ENCODE assay signal across 8 cellular contexts in the genomic region with DNA sequence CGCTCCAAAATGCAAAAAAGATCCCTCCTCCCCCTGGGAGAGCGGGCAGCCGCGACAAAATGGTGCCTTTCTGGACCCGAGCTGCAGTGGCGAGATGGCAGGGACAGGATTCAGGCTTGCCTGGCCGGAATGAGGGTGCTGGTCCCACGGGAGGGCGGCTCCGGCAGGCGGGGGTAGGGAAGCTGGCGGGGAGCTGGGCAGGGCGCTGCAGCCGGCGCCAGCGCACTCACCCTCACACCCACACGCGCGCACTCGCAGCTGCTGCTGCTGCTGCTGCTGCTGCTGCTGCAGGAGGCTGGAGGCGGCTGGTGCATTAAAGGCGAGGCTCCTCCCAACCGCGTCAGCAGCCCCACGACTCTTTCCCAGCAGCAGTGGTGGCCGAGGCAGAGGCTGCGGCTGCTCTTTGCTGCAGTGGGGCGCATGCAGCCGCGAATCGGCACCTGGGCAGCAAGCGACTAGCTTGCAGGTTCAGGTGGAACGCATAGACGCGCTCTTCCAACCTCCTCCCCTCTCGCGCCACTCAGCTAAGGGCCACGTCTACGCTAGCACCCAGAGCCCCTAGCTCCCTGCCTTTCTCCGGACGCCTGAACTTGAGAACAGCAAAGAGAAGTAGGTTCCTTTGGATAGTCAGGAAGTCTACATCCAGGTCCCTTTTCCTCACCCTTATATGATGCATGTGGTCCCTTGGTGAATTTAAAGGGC. TPM values are rescaled to one million over a fixed set of nuclear protein-coding genes. Genes with fewer than 3 reads are reported as not detected.
A peak's percentile ranks its signal among the peaks of the same experiment; 100 is the strongest.
DNase-seq lines count a peak whose midpoint lies in the region; ATAC-seq, FAIRE-seq and TF ChIP-seq lines count a peak whose summit lies in the region.

A gene (minus strand): TSS at position 287 of the 702 bp plus-strand sequence.

- H2AFZ ChIP-seq in SU-DHL-6 (ENCODE audit: low read depth, low read length, severe bottlenecking) (no peak within 1 kb of the TSS), astrocyte (ENCODE audit: low read depth, low read length) (peak within 1 kb of the TSS; percentile 94)

- ATAC-seq in HG03135 (IDR thresholded peaks at IDR 0.05; ENCODE audit: unreplicated experiment) = peak; percentile 44
- ATAC-seq in GM21360 (IDR thresholded peaks at IDR 0.05; ENCODE audit: unreplicated experiment) = no peak

- H3K36me3 ChIP-seq in SU-DHL-6 (ENCODE audit: low read length) = no peaks in the 10 kb centered on the region
- H3K36me3 ChIP-seq in astrocyte (ENCODE audit: insufficient read depth, low read length) = no peaks in the 10 kb centered on the region
- no peaks in the 10 kb centered on the region for H3K36me3 ChIP-seq in iPS DF 6.9 (ENCODE audit: control insufficient read depth, insufficient read depth, low read length)
- no peaks in the 10 kb centered on the region for H3K36me3 ChIP-seq in rectal smooth muscle tissue (ENCODE audit: control insufficient read depth, insufficient read depth, low read length)

- no peaks in the 10 kb centered on the region for H3F3A ChIP-seq in SU-DHL-6 (ENCODE audit: insufficient read depth)

- DNase-seq in D721Med (ENCODE audit: insufficient read length, low spot score) (peak; percentile 35), astrocyte (ENCODE audit: low read depth) (peak; percentile 70), iPS DF 6.9 (ENCODE audit: low read depth, low spot score) (no peak), GM12891 (ENCODE audit: insufficient read length, low spot score) (no peak)

- WGBS in iPS DF 6.9 (ENCODE audit: insufficient coverage, insufficient read length) = no CpG with 5 or more reads among the region's 41 CpGs

- H3K4me3 Mint-ChIP-seq in astrocyte (ENCODE audit: unreplicated experiment) = peak within 1 kb of the TSS; percentile 92

- H3K9ac ChIP-seq in SU-DHL-6 (ENCODE audit: low read length) (no peak within 1 kb of the TSS), astrocyte (ENCODE audit: low read length) (peak within 1 kb of the TSS; percentile 66), rectal smooth muscle tissue (ENCODE audit: low read length) (no peak within 1 kb of the TSS)

- H3K4me1 ChIP-seq in astrocyte (ENCODE audit: insufficient read depth, low read length) (peaks cover 8% of the 10 kb centered on the region), iPS DF 6.9 (ENCODE audit: control insufficient read depth, insufficient read depth, low read length) (no peaks in the 10 kb centered on the region), rectal smooth muscle tissue (ENCODE audit: control insufficient read depth, insufficient read depth, low read length) (no peaks in the 10 kb centered on the region)

- TF ChIP-seq POLR2A in GM12891 (IDR thresholded peaks at IDR 0.05; ENCODE audit: low read depth, low read length) = no peak

- H3K27me3 ChIP-seq in SU-DHL-6 (ENCODE audit: low read length) (no peaks in the 10 kb centered on the region), astrocyte (ENCODE audit: insufficient read depth, low read length) (peaks cover 8% of the 10 kb centered on the region), iPS DF 6.9 (ENCODE audit: control insufficient read depth, insufficient read depth, low read length) (peaks cover 6% of the 10 kb centered on the region; the same call in 1 of the 2 replicates), rectal smooth muscle tissue (ENCODE audit: control insufficient read depth, insufficient read depth, low read length) (peaks cover 3% of the 10 kb centered on the region)

- no peaks in the 10 kb centered on the region for H3K79me2 ChIP-seq in SU-DHL-6 (ENCODE audit: insufficient read depth, low read length)
- no peaks in the 10 kb centered on the region for H3K79me2 ChIP-seq in astrocyte (ENCODE audit: insufficient read depth, low read length)

- no peaks in the 10 kb centered on the region for H3K9me2 ChIP-seq in SU-DHL-6 (replicated peaks; ENCODE audit: insufficient read depth, low read length)

- H4K20me1 ChIP-seq in SU-DHL-6 (ENCODE audit: low read depth, low read length) (no peaks in the 10 kb centered on the region), astrocyte (ENCODE audit: insufficient read depth, low read length) (no peaks in the 10 kb centered on the region)

- H3K9me3 ChIP-seq in SU-DHL-6 (ENCODE audit: insufficient read depth, low read length) = no peaks in the 10 kb centered on the region
- no peaks in the 10 kb centered on the region for H3K9me3 ChIP-seq in astrocyte (ENCODE audit: insufficient read depth, low read depth, low read length)
- H3K9me3 ChIP-seq in iPS DF 6.9 (ENCODE audit: control insufficient read depth, insufficient read depth, low read length) = no peaks in the 10 kb centered on the region

- H3K4me2 ChIP-seq in SU-DHL-6 (ENCODE audit: low read depth, low read length, poor library complexity, severe bottlenecking) (peak within 1 kb of the TSS; percentile 27), astrocyte (ENCODE audit: low read length) (peak within 1 kb of the TSS; percentile 94)

- TF ChIP-seq CTCF in D721Med (IDR thresholded peaks at IDR 0.05; ENCODE audit: insufficient read depth, missing control alignments) (no peak), SU-DHL-6 (IDR thresholded peaks at IDR 0.05; ENCODE audit: insufficient read depth, low read length, poor library complexity, severe bottlenecking) (no peak), astrocyte (IDR thresholded peaks at IDR 0.05; ENCODE audit: insufficient read depth, low read depth, low read length) (no peak)

- no peak for FAIRE-seq in D721Med (lab: Jason Lieb, UNC)
- FAIRE-seq in astrocyte (lab: Jason Lieb, UNC) = no peak
- FAIRE-seq in GM12891 (lab: Jason Lieb, UNC) = no peak

- no peak within 1 kb of the TSS for H3K4me3 ChIP-seq in SU-DHL-6 (ENCODE audit: insufficient read depth, low read length, poor library complexity, severe bottlenecking)
- peak within 1 kb of the TSS; percentile 77 for H3K4me3 ChIP-seq in astrocyte (ENCODE audit: insufficient read depth, low read depth, low read length)
- H3K4me3 ChIP-seq in iPS DF 6.9 (ENCODE audit: low read length) = peak within 1 kb of the TSS; percentile 89
- H3K4me3 ChIP-seq in rectal smooth muscle tissue (ENCODE audit: low read length) = peak within 1 kb of the TSS; percentile 70

- H3K27ac ChIP-seq in SU-DHL-6 (ENCODE audit: low read depth, low read length) (no peak within 1 kb of the TSS), astrocyte (ENCODE audit: low read depth, low read length) (no peak within 1 kb of the TSS), iPS DF 6.9 (ENCODE audit: low read length) (no peak within 1 kb of the TSS), rectal smooth muscle tissue (ENCODE audit: low read depth, low read length) (no peak within 1 kb of the TSS)

- H3K27me3 Mint-ChIP-seq in astrocyte (ENCODE audit: low read depth, unreplicated experiment) = peaks cover 26% of the 10 kb centered on the region

- no peaks in the 10 kb centered on the region for H3K36me3 Mint-ChIP-seq in astrocyte (ENCODE audit: low read depth, unreplicated experiment)

- peak within 1 kb of the TSS; percentile 78 for H3K27ac Mint-ChIP-seq in astrocyte (ENCODE audit: unreplicated experiment)

- peaks cover 6% of the 10 kb centered on the region for H3K4me1 Mint-ChIP-seq in astrocyte (ENCODE audit: low read depth, unreplicated experiment)

- no peaks in the 10 kb centered on the region for H3K9me3 Mint-ChIP-seq in astrocyte (ENCODE audit: unreplicated experiment)

TF ChIP-seq in GM12891, 5 proteins besides CTCF, POLR2A, EP300 and RAD21:
- TF ChIP-seq POU2F2 (IDR thresholded peaks at IDR 0.05; ENCODE audit: low read depth, low read length) = no peak
- TF ChIP-seq TAF1 (IDR thresholded peaks at IDR 0.05; ENCODE audit: low read depth, low read length) = no peak
- no peak for TF ChIP-seq POLR2AphosphoS5 (IDR thresholded peaks at IDR 0.05; ENCODE audit: low read depth, low read length)
TF ChIP-seq in GM12891: peak in this region for 0.

RNA-seq across cellular contexts. Expression of the gene that starts here (rescaled TPM):
- total RNA-seq in astrocyte = 2.4 and 5.2 TPM in 2 replicates
- polyA plus RNA-seq in GM12891 (2012; ENCODE audit: low read depth, missing spikeins) = not detected

Comparison
In these comparisons a context has a peak if more than half of its experiments do, and no peak if none do; other contexts are left out.
1. DNase-seq: peak in D721Med (single experiment) and astrocyte (single experiment); none in iPS DF 6.9 (single experiment) and GM12891 (single experiment).